In genomic region chr7:149397470-149397869, GRCh38 we compare ENCODE assay signal across 23 cellular contexts.
DNase-seq lines count a peak whose midpoint lies in the region; ATAC-seq, FAIRE-seq and TF ChIP-seq lines count a peak whose summit lies in the region.
"Had no signal": no experiment of that assay in that cellular context is flagged by ENCODE, and none has a peak within 500 bp of the region (broad histone marks: within the 10 kb centered on the region; RNA-seq: fewer than 3 reads in every experiment).

No MANE protein-coding gene starts in this region.

- H3K79me1 ChIP-seq in H1 (ENCODE audit: low read depth, low read length) = no peaks in the 10 kb centered on the region

- H3K79me2 ChIP-seq in GM23338 (replicated peaks; ENCODE audit: insufficient read depth) (no peaks in the 10 kb centered on the region), H1 (ENCODE audit: control insufficient read depth in 1 of 2, insufficient read depth in 2 of 2, low read length in 2 of 2) (no peaks in the 10 kb centered on the region), neural progenitor cell (ENCODE audit: low read depth) (no peaks in the 10 kb centered on the region)

- no peaks in the 10 kb centered on the region for H3K9me2 ChIP-seq in GM23338 (ENCODE audit: insufficient read depth)

- H3K9me3 ChIP-seq in H1 (ENCODE audit: insufficient read depth in 2 of 2, low read depth in 1 of 2, low read length in 1 of 2) (peaks cover 0 to 6% of the 10 kb centered on the region in 2 experiments; a peak in 1 of 4 replicates), neural progenitor cell (ENCODE audit: low read depth) (no peaks in the 10 kb centered on the region), HAP-1 (no peaks in the 10 kb centered on the region), sigmoid colon (peaks cover 0 to 4% (median 0%) of the 10 kb centered on the region in 4 donors)
- H3K9me3 ChIP-seq: BE2C had no signal

- no peak overlapping the region for H3K4me2 ChIP-seq in GM23338
- H3K4me2 ChIP-seq in H1 (ENCODE audit: insufficient read depth in 1 of 2, low read depth in 2 of 2, low read length in 2 of 2) = no peak overlapping the region
- H3K4me2 ChIP-seq in neural progenitor cell = no peak overlapping the region
- H3K4me2 ChIP-seq: BLaER1 had no signal

- ATAC-seq in GM23338 (no peak), GM18511 (IDR thresholded peaks at IDR 0.05; ENCODE audit: unreplicated experiment) (no peak)

- TF ChIP-seq CTCF in GM23338 (conservative IDR thresholded peaks at IDR 0.05; ENCODE audit: low read depth in 2 of 2) (no peak), H1 (IDR thresholded peaks at IDR 0.05; ENCODE audit: control extremely low read depth in 1 of 3, insufficient read depth in 1 of 3, low read depth in 1 of 3, low read length in 3 of 3) (no peak), neural progenitor cell (IDR thresholded peaks at IDR 0.05) (no peak), sigmoid colon (IDR thresholded peaks at IDR 0.05) (no peak)

- no peak overlapping the region for H3K23ac ChIP-seq in H1 (ENCODE audit: insufficient read length)

- TF ChIP-seq EP300 in H1 (IDR thresholded peaks at IDR 0.05; ENCODE audit: borderline replicate concordance in 1 of 2, low read depth in 2 of 2, low read length in 2 of 2) (no peak), sigmoid colon (IDR thresholded peaks at IDR 0.05) (no peak)

- H3K4ac ChIP-seq in H1 (replicated peaks; ENCODE audit: insufficient read length, low read depth, low read length) = no peak overlapping the region

- no peaks in the 10 kb centered on the region for H3K27me3 ChIP-seq in GM23338 (ENCODE audit: insufficient read depth)
- no peaks in the 10 kb centered on the region for H3K27me3 ChIP-seq in H1 (replicated peaks in 1 of 4; ENCODE audit: control insufficient read depth in 3 of 4, extremely low read depth in 1 of 4, insufficient read depth in 3 of 4, low read length in 3 of 4)
- no peaks in the 10 kb centered on the region for H3K27me3 ChIP-seq in neural progenitor cell
- H3K27me3 ChIP-seq in HAP-1 (ENCODE audit: low read depth) = no peaks in the 10 kb centered on the region
- H3K27me3 ChIP-seq in sigmoid colon = no peaks in the 10 kb centered on the region
- H3K27me3 ChIP-seq: BLaER1 had no signal

- no peak overlapping the region for H3K4me3 Mint-ChIP-seq in GM23338
- H3K4me3 Mint-ChIP-seq in neural progenitor cell = no peak overlapping the region
- H3K4me3 Mint-ChIP-seq: CD14-positive monocyte; CD4-positive, alpha-beta memory T cell; CD4-positive, CD25-positive, alpha-beta regulatory T cell; CD8-positive, alpha-beta memory T cell had no signal

- no peak overlapping the region for H2BK120ac ChIP-seq in H1 (replicated peaks; ENCODE audit: low read depth, low read length)

- H3K27ac ChIP-seq in GM23338 (ENCODE audit: low read depth) (no peak overlapping the region), H1 (ENCODE audit: low read depth, low read length) (no peak overlapping the region), neural progenitor cell (no peak overlapping the region), sigmoid colon (no peak overlapping the region)
- H3K27ac ChIP-seq: BLaER1 had no signal

- no peak overlapping the region for H2BK12ac ChIP-seq in H1 (ENCODE audit: low read depth, low read length)

- no peak overlapping the region for H3K56ac ChIP-seq in H1 (replicated peaks; ENCODE audit: insufficient read length, low read depth, low read length)

- H3K9ac ChIP-seq in H1 (replicated peaks in 1 of 4; ENCODE audit: extremely low read depth in 1 of 4, low read depth in 3 of 4, low read length in 3 of 4) (no peak overlapping the region), neural progenitor cell (no peak overlapping the region)
- H3K9ac ChIP-seq: BLaER1 had no signal

- H3K23me2 ChIP-seq in H1 (ENCODE audit: low read depth, low read length) = no peaks in the 10 kb centered on the region

- POLR2A ChIA-PET in H1 (lab: Charles Lee; ENCODE audit: partially characterized antibody) = interaction anchor here (0.7 kb wide), 1 partner anchor 248 kb away, joined by 3 read pairs; no protein-coding TSS in a partner anchor

- TF ChIP-seq POLR2A in H1 (IDR thresholded peaks at IDR 0.05; ENCODE audit: control extremely low read depth in 1 of 2, low read depth in 2 of 2, low read length in 2 of 2) (no peak), sigmoid colon (IDR thresholded peaks at IDR 0.05) (no peak)

- peaks cover 8% of the 10 kb centered on the region for H3K4me1 ChIP-seq in GM23338 (ENCODE audit: insufficient read depth)
- no peaks in the 10 kb centered on the region; a peak in 1 of 7 replicates for H3K4me1 ChIP-seq in H1 (replicated peaks in 1 of 4; ENCODE audit: control insufficient read depth in 3 of 4, insufficient read depth in 4 of 4, low read length in 3 of 4)
- no peaks in the 10 kb centered on the region for H3K4me1 ChIP-seq in neural progenitor cell
- no peaks in the 10 kb centered on the region for H3K4me1 ChIP-seq in HAP-1
- no peaks in the 10 kb centered on the region for H3K4me1 ChIP-seq in sigmoid colon
- H3K4me1 ChIP-seq: BE2C, BLaER1 had no signal

- H3K9me3 Mint-ChIP-seq in GM23338 (peaks cover 4% of the 10 kb centered on the region; the same call in 1 of the 3 replicates), neural progenitor cell (no peaks in the 10 kb centered on the region)

- no peak overlapping the region for H4K8ac ChIP-seq in H1 (ENCODE audit: extremely low read depth, insufficient read depth, low read length)

- H3K4me3 ChIP-seq in GM23338 (no peak overlapping the region), H1 (ENCODE audit: extremely low read depth in 1 of 4, insufficient read depth in 2 of 4, low read depth in 3 of 4, low read length in 4 of 4) (no peak overlapping the region), neural progenitor cell (no peak overlapping the region), HAP-1 (no peak overlapping the region), sigmoid colon (no peak overlapping the region)
- H3K4me3 ChIP-seq: BLaER1 had no signal

- H2BK20ac ChIP-seq in H1 (ENCODE audit: low read length) = no peak overlapping the region

- H4K91ac ChIP-seq in H1 (replicated peaks; ENCODE audit: insufficient read length, low read length) = no peak overlapping the region

- H2BK15ac ChIP-seq in H1 (ENCODE audit: low read length) = no peak overlapping the region

- H2BK5ac ChIP-seq in H1 (ENCODE audit: low read depth, low read length) = no peak overlapping the region

- H3K27ac Mint-ChIP-seq in GM23338 (no peak overlapping the region), neural progenitor cell (peak overlapping the region; percentile 46)
- H3K27ac Mint-ChIP-seq: CD14-positive monocyte; CD8-positive, alpha-beta memory T cell had no signal

- WGBS in H1 (ENCODE audit: extremely low coverage in 1 of 2, insufficient coverage in 1 of 2, insufficient read length in 1 of 2, insufficient replicate concordance in 2 of 2, low coverage in 1 of 2, low lambda C conversion rate in 2 of 2, missing lambda C conversion rate in 1 of 2), 2 experiments = 89% methylated on average over 7 of the region's 7 CpGs; no CpG with 5 or more reads in 1 of the 2 experiments
- 48 to 70% methylated on average over 7 of the region's 7 CpGs for WGBS in sigmoid colon, 2 donors

- H3K27me3 Mint-ChIP-seq in GM23338 (ENCODE audit: insufficient read depth, low read depth, poor library complexity) (peaks cover 3% of the 10 kb centered on the region), neural progenitor cell (ENCODE audit: insufficient read depth, low read depth) (no peaks in the 10 kb centered on the region)

- H4K5ac ChIP-seq in H1 (ENCODE audit: insufficient read length, low read depth, low read length) = no peak overlapping the region

- H3K36me3 ChIP-seq in GM23338 (ENCODE audit: insufficient read depth) = no peaks in the 10 kb centered on the region
- no peaks in the 10 kb centered on the region for H3K36me3 ChIP-seq in H1 (ENCODE audit: control insufficient read depth in 2 of 4, insufficient read depth in 4 of 4, low read length in 3 of 4)
- H3K36me3 ChIP-seq in neural progenitor cell = no peaks in the 10 kb centered on the region
- no peaks in the 10 kb centered on the region for H3K36me3 ChIP-seq in HAP-1 (replicated peaks)
- no peaks in the 10 kb centered on the region for H3K36me3 ChIP-seq in sigmoid colon
- H3K36me3 ChIP-seq: BE2C, BLaER1 had no signal

- in situ Hi-C loops in HAP-1 (cut with MboI; ENCODE audit: low sequenced_read_pairs) = no loop called here

- no peak overlapping the region for H3K14ac ChIP-seq in H1 (ENCODE audit: insufficient read length)

- no peak overlapping the region for H3K18ac ChIP-seq in H1 (ENCODE audit: extremely low read depth, low read length)

- FAIRE-seq in H1 (lab: Jason Lieb, UNC) = no peak
- FAIRE-seq: A204.1, G401.6, GM12891 had no signal

- H3K4me1 Mint-ChIP-seq in GM23338 = peaks cover 8% of the 10 kb centered on the region
- H3K4me1 Mint-ChIP-seq in neural progenitor cell = peaks cover 2% of the 10 kb centered on the region
- H3K4me1 Mint-ChIP-seq: CD14-positive monocyte; CD4-positive, alpha-beta memory T cell; CD4-positive, CD25-positive, alpha-beta regulatory T cell; CD8-positive, alpha-beta memory T cell had no signal

- peak overlapping the region; percentile 59; the same call in 1 of the 2 replicates for H2AFZ ChIP-seq in GM23338
- 0 out of 2 replicates have a peak overlapping the region, but pooled peaks have one; percentile 27 for H2AFZ ChIP-seq in H1 (ENCODE audit: low read length)
- peak overlapping the region; percentile 47 for H2AFZ ChIP-seq in neural progenitor cell (replicated peaks)

- H2AK5ac ChIP-seq in H1 (ENCODE audit: low read depth, low read length) = no peak overlapping the region

- H3F3A ChIP-seq in GM23338 (replicated peaks; ENCODE audit: low read depth) = no peaks in the 10 kb centered on the region
- H3F3A ChIP-seq in neural progenitor cell (ENCODE audit: low read depth) = no peaks in the 10 kb centered on the region

- no peak for TF ChIP-seq RAD21 in H1 (IDR thresholded peaks at IDR 0.05 in 1 of 2, conservative IDR thresholded peaks at IDR 0.05 in 1 of 2; ENCODE audit: low read depth in 2 of 2, low read length in 2 of 2)

- CTCF ChIA-PET in H1 (lab: Charles Lee; ENCODE audit: partially characterized antibody) = interaction anchor here (1.4 to 1.9 kb wide), 2 partner anchors 9 to 21 kb away, joined by 3 to 10 read pairs; no protein-coding TSS in a partner anchor

- intact Hi-C loops in sigmoid colon (cut with DNase I) = no loop called here

- H3K36me3 Mint-ChIP-seq in GM23338 (ENCODE audit: low read depth) = no peaks in the 10 kb centered on the region
- H3K36me3 Mint-ChIP-seq in neural progenitor cell = no peaks in the 10 kb centered on the region
- H3K36me3 Mint-ChIP-seq: CD14-positive monocyte had no signal

- H4K20me1 ChIP-seq in GM23338 (replicated peaks; ENCODE audit: insufficient read depth) = no peaks in the 10 kb centered on the region
- H4K20me1 ChIP-seq in H1 (replicated peaks in 1 of 2; ENCODE audit: control insufficient read depth in 1 of 2, insufficient read depth in 2 of 2, low read length in 2 of 2) = no peaks in the 10 kb centered on the region
- no peaks in the 10 kb centered on the region for H4K20me1 ChIP-seq in neural progenitor cell (ENCODE audit: low read depth)
- H4K20me1 ChIP-seq: BLaER1 had no signal

- DNase-seq in GM23338 (ENCODE audit: low spot score) (no peak), H1 (ENCODE audit: low read depth in 1 of 2, low spot score in 2 of 2) (no peak), left kidney (ENCODE audit: low read depth, low spot score) (peak; percentile 17), neural progenitor cell (ENCODE audit: low spot score) (no peak), HAP-1 (ENCODE audit: low spot score in 2 of 2) (no peak), sigmoid colon (no peak)
- DNase-seq in activated T-cell treated with anti-CD3 and anti-CD28 coated beads, Interleukin-2, amount 50 U/mL, for 1 hour = no peak
- DNase-seq: 8988T; ACHN; BE2C; C1 segment of cervical spinal cord; CD4-positive, alpha-beta memory T cell; CD4-positive, CD25-positive, alpha-beta regulatory T cell; CD8-positive, alpha-beta memory T cell; COR-L47; DMS79 treated with DMSO at 0.1 percent for 48 hours; GF-D8 had no signal
